In genomic region chr3:196344663-196345062, GRCh38 we compare ENCODE assay signal across 2 cellular contexts.
A peak's percentile ranks its signal among the peaks of the same experiment; 100 is the strongest.
TF ChIP-seq lines count a peak whose summit lies in the region.

No MANE protein-coding gene starts in this region.

TF ChIP-seq in GM23338, 12 proteins besides CTCF, POLR2A, EP300 and RAD21:
- TF ChIP-seq, protein P1, sequence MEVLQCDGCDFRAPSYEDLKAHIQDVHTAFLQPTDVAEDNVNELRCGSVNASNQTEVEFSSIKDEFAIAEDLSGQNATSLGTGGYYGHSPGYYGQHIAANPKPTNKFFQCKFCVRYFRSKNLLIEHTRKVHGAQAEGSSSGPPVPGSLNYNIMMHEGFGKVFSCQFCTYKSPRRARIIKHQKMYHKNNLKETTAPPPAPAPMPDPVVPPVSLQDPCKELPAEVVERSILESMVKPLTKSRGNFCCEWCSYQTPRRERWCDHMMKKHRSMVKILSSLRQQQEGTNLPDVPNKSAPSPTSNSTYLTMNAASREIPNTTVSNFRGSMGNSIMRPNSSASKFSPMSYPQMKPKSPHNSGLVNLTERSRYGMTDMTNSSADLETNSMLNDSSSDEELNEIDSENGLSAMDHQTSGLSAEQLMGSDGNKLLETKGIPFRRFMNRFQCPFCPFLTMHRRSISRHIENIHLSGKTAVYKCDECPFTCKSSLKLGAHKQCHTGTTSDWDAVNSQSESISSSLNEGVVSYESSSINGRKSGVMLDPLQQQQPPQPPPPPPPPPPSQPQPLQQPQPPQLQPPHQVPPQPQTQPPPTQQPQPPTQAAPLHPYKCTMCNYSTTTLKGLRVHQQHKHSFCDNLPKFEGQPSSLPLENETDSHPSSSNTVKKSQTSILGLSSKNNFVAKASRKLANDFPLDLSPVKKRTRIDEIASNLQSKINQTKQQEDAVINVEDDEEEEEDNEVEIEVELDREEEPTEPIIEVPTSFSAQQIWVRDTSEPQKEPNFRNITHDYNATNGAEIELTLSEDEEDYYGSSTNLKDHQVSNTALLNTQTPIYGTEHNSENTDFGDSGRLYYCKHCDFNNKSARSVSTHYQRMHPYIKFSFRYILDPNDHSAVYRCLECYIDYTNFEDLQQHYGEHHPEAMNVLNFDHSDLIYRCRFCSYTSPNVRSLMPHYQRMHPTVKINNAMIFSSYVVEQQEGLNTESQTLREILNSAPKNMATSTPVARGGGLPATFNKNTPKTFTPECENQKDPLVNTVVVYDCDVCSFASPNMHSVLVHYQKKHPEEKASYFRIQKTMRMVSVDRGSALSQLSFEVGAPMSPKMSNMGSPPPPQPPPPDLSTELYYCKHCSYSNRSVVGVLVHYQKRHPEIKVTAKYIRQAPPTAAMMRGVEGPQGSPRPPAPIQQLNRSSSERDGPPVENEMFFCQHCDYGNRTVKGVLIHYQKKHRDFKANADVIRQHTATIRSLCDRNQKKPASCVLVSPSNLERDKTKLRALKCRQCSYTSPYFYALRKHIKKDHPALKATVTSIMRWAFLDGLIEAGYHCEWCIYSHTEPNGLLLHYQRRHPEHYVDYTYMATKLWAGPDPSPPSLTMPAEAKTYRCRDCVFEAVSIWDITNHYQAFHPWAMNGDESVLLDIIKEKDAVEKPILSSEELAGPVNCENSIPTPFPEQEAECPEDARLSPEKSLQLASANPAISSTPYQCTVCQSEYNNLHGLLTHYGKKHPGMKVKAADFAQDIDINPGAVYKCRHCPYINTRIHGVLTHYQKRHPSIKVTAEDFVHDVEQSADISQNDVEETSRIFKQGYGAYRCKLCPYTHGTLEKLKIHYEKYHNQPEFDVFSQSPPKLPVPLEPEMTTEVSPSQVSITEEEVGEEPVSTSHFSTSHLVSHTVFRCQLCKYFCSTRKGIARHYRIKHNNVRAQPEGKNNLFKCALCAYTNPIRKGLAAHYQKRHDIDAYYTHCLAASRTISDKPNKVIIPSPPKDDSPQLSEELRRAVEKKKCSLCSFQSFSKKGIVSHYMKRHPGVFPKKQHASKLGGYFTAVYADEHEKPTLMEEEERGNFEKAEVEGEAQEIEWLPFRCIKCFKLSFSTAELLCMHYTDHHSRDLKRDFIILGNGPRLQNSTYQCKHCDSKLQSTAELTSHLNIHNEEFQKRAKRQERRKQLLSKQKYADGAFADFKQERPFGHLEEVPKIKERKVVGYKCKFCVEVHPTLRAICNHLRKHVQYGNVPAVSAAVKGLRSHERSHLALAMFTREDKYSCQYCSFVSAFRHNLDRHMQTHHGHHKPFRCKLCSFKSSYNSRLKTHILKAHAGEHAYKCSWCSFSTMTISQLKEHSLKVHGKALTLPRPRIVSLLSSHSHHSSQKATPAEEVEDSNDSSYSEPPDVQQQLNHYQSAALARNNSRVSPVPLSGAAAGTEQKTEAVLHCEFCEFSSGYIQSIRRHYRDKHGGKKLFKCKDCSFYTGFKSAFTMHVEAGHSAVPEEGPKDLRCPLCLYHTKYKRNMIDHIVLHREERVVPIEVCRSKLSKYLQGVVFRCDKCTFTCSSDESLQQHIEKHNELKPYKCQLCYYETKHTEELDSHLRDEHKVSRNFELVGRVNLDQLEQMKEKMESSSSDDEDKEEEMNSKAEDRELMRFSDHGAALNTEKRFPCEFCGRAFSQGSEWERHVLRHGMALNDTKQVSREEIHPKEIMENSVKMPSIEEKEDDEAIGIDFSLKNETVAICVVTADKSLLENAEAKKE (CRISPR knock-in tag; IDR thresholded peaks at IDR 0.05) = no peak
- no peak for TF ChIP-seq STAT1 (IDR thresholded peaks at IDR 0.05; ENCODE audit: unreplicated experiment)
- no peak for TF ChIP-seq ETS1 (IDR thresholded peaks at IDR 0.05)
- no peak for TF ChIP-seq NANOG (IDR thresholded peaks at IDR 0.05; ENCODE audit: borderline replicate concordance)
- no peak for TF ChIP-seq POLR2AphosphoS5 (IDR thresholded peaks at IDR 0.05; ENCODE audit: low read depth)
- no peak for TF ChIP-seq EZH2phosphoT487 (IDR thresholded peaks at IDR 0.05; ENCODE audit: unreplicated experiment)
- TF ChIP-seq EZH2 (IDR thresholded peaks at IDR 0.05; ENCODE audit: low read depth, unreplicated experiment) = no peak
- TF ChIP-seq, protein P2, sequence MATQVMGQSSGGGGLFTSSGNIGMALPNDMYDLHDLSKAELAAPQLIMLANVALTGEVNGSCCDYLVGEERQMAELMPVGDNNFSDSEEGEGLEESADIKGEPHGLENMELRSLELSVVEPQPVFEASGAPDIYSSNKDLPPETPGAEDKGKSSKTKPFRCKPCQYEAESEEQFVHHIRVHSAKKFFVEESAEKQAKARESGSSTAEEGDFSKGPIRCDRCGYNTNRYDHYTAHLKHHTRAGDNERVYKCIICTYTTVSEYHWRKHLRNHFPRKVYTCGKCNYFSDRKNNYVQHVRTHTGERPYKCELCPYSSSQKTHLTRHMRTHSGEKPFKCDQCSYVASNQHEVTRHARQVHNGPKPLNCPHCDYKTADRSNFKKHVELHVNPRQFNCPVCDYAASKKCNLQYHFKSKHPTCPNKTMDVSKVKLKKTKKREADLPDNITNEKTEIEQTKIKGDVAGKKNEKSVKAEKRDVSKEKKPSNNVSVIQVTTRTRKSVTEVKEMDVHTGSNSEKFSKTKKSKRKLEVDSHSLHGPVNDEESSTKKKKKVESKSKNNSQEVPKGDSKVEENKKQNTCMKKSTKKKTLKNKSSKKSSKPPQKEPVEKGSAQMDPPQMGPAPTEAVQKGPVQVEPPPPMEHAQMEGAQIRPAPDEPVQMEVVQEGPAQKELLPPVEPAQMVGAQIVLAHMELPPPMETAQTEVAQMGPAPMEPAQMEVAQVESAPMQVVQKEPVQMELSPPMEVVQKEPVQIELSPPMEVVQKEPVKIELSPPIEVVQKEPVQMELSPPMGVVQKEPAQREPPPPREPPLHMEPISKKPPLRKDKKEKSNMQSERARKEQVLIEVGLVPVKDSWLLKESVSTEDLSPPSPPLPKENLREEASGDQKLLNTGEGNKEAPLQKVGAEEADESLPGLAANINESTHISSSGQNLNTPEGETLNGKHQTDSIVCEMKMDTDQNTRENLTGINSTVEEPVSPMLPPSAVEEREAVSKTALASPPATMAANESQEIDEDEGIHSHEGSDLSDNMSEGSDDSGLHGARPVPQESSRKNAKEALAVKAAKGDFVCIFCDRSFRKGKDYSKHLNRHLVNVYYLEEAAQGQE (IDR thresholded peaks at IDR 0.05; ENCODE audit: unreplicated experiment) = no peak
- no peak for TF ChIP-seq CREB1 (CRISPR knock-in tag; IDR thresholded peaks at IDR 0.05; ENCODE audit: low read depth)
- TF ChIP-seq ZNF331 (CRISPR knock-in tag; IDR thresholded peaks at IDR 0.05; ENCODE audit: low read depth) = no peak
TF ChIP-seq in GM23338: peak in this region for 0.

TF ChIP-seq in GM12878, 131 proteins besides CTCF, POLR2A, EP300 and RAD21:
- TF ChIP-seq SPI1 (IDR thresholded peaks at IDR 0.05; ENCODE audit: borderline replicate concordance, insufficient read depth, low read depth, low read length) (0 out of 2 replicates have a peak, but pooled peaks have one; percentile 4), CBFB (IDR thresholded peaks at IDR 0.05; ENCODE audit: low read depth) (no peak)
